Comparison of ENCODE assay signal across 11 cellular contexts in the genomic region with DNA sequence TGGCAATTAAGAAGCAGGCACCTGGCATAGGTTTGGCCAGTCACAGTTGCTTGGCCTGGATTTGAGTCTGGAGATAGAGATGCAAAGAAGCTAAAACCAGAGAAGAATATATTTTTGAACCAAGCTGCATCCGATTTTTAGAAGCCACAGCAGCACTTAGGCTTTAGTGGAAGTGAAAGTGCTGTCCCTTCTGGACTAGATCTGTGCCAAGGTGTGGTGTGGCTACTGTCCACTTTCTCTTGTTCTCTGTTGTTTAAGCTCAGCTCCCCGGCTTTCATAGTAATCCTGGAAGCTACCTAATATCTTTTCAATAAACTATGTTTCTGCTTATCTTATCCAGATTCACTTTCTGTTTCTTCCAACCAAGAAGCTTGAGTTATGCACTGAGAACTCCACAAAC.
DNase-seq lines count a peak whose midpoint lies in the region; ATAC-seq, FAIRE-seq and TF ChIP-seq lines count a peak whose summit lies in the region.
"Had no signal": no experiment of that assay in that cellular context is flagged by ENCODE, and none has a peak within 500 bp of the region (broad histone marks: within the 10 kb centered on the region; RNA-seq: fewer than 3 reads in every experiment).

No MANE protein-coding gene starts in this region.

- no peak overlapping the region for H2AFZ ChIP-seq in GM12878 (ENCODE audit: control insufficient read depth, low read depth, low read length)

- no peak overlapping the region for H3K27ac ChIP-seq in GM12878 (ENCODE audit: control insufficient read depth, insufficient read depth)

- H3K4me3 Mint-ChIP-seq in T-helper 1 cell treated with Interleukin-12 subunit alpha and Interleukin-12 subunit beta and Interleukin-4 antibody, amounts not matched to agents 30 μg/mL and 1 μg/mL, for 36 hours = peak overlapping the region; percentile 39
- peak overlapping the region; percentile 60 to 66 for H3K4me3 Mint-ChIP-seq in stimulated activated naive CD8-positive, alpha-beta T cell treated with anti-CD3 and anti-CD28 coated beads, Interleukin-15, amount 100 ng/mL, for 72 hours
- H3K4me3 Mint-ChIP-seq in activated T-helper 2 cell treated with anti-CD3 and anti-CD28 coated beads, Interferon-gamma antibody, Interleukin-2, Interleukin-4, amounts not matched to agents 10 μg/mL and 5 μg/mL and 100 μg/mL, durations not matched to agents 14 hours and 24 hours and 36 hours (ENCODE audit: low read depth) = no peak overlapping the region
- no peak overlapping the region for H3K4me3 Mint-ChIP-seq in activated CD4-positive, alpha-beta T cell treated with anti-CD3 and anti-CD28 coated beads for 36 hours
- H3K4me3 Mint-ChIP-seq: activated T-cell treated with anti-CD3 and anti-CD28 coated beads, Interleukin-2, amount 50 U/mL, for 4 hours had no signal

- ATAC-seq in HG03442 (IDR thresholded peaks at IDR 0.05; ENCODE audit: unreplicated experiment) (peak; percentile 37), GM12878 (peak; percentile 32; the same call in 2 of the 3 replicates), GM21528 (IDR thresholded peaks at IDR 0.05; ENCODE audit: low FRiP score, unreplicated experiment) (no peak)
- ATAC-seq in stimulated activated naive CD8-positive, alpha-beta T cell treated with anti-CD3 and anti-CD28 coated beads, Interleukin-15, amount 100 ng/mL, for 72 hours = peak; percentile 64
- no peak for ATAC-seq in activated CD4-positive, alpha-beta T cell treated with anti-CD3 and anti-CD28 coated beads for 36 hours

- no peak overlapping the region for H3K27ac Mint-ChIP-seq in T-helper 1 cell treated with Interleukin-12 subunit alpha and Interleukin-12 subunit beta and Interleukin-4 antibody, amounts not matched to agents 30 μg/mL and 1 μg/mL, for 36 hours
- peak overlapping the region in 1 of 2 donors; percentile 38 for H3K27ac Mint-ChIP-seq in stimulated activated naive CD8-positive, alpha-beta T cell treated with anti-CD3 and anti-CD28 coated beads, Interleukin-15, amount 100 ng/mL, for 72 hours
- H3K27ac Mint-ChIP-seq in activated T-helper 2 cell treated with anti-CD3 and anti-CD28 coated beads, Interferon-gamma antibody, Interleukin-2, Interleukin-4, amounts not matched to agents 10 μg/mL and 5 μg/mL and 100 μg/mL, durations not matched to agents 14 hours and 24 hours and 36 hours = no peak overlapping the region
- H3K27ac Mint-ChIP-seq in activated CD4-positive, alpha-beta T cell treated with anti-CD3 and anti-CD28 coated beads for 36 hours = no peak overlapping the region

- H3K27me3 ChIP-seq in GM12878 (replicated peaks in 1 of 2; ENCODE audit: control insufficient read depth in 2 of 2, insufficient read depth in 2 of 2, low read length in 1 of 2) = no peaks in the 10 kb centered on the region

- BruUV-seq in GM12878 (replicated peaks; lab: Mats Ljungman, UMichigan) = no TSS peak

- CTCF ChIA-PET in GM12878 (lab: Yijun Ruan, JAX) = interaction anchor here (0.5 to 1.2 kb wide), 3 partner anchors 14 to 61 kb away, joined by 3 to 5 read pairs (median 3); no protein-coding TSS in a partner anchor
- CTCF ChIA-PET in activated CD4-positive, alpha-beta T cell treated with anti-CD3 and anti-CD28 coated beads for 36 hours (lab: Charles Lee) = interaction anchor here (0.6 kb wide), 1 partner anchor 680 kb away, joined by 4 read pairs; no protein-coding TSS in a partner anchor

- SMC1A ChIA-PET in GM12878 (lab: Charles Lee; ENCODE audit: uncharacterized antibody, unreplicated experiment) = no interaction called here

- WGBS in GM12878 (ENCODE audit: insufficient coverage, insufficient replicate concordance, low lambda C conversion rate, missing lambda C conversion rate) = 3% methylated on average over 2 of the region's 2 CpGs

- no peaks in the 10 kb centered on the region for H4K20me1 ChIP-seq in GM12878 (ENCODE audit: control insufficient read depth, insufficient read depth)

- H3K36me3 ChIP-seq in GM12878 (ENCODE audit: control insufficient read depth in 2 of 2, insufficient read depth in 2 of 2, low read length in 1 of 2) = no peaks in the 10 kb centered on the region

- peaks cover 11% of the 10 kb centered on the region for H3K4me1 Mint-ChIP-seq in T-helper 1 cell treated with Interleukin-12 subunit alpha and Interleukin-12 subunit beta and Interleukin-4 antibody, amounts not matched to agents 30 μg/mL and 1 μg/mL, for 36 hours (ENCODE audit: low read depth)
- H3K4me1 Mint-ChIP-seq in stimulated activated naive CD8-positive, alpha-beta T cell treated with anti-CD3 and anti-CD28 coated beads, Interleukin-15, amount 100 ng/mL, for 72 hours = peaks cover 23% of the 10 kb centered on the region
- peaks cover 18% of the 10 kb centered on the region for H3K4me1 Mint-ChIP-seq in activated T-helper 2 cell treated with anti-CD3 and anti-CD28 coated beads, Interferon-gamma antibody, Interleukin-2, Interleukin-4, amounts not matched to agents 10 μg/mL and 5 μg/mL and 100 μg/mL, durations not matched to agents 14 hours and 24 hours and 36 hours (ENCODE audit: low read depth)
- peaks cover 10% of the 10 kb centered on the region for H3K4me1 Mint-ChIP-seq in activated CD4-positive, alpha-beta T cell treated with anti-CD3 and anti-CD28 coated beads for 36 hours

- FAIRE-seq in GM12878 (lab: Jason Lieb, UNC) = no peak

- in situ Hi-C loops in GM12878 (cut with MboI) = no loop called here

- no peak for DNase-seq in T-helper 1 cell
- DNase-seq in GM12878 (ENCODE audit: low read depth, low spot score) = no peak
- no peak for DNase-seq in stimulated activated naive CD8-positive, alpha-beta T cell treated with anti-CD3 and anti-CD28 coated beads, Interleukin-15, amount 100 ng/mL, for 72 hours
- DNase-seq in activated T-helper 2 cell treated with anti-CD3 and anti-CD28 coated beads, Interferon-gamma antibody, Interleukin-2, Interleukin-4, amounts not matched to agents 10 μg/mL and 5 μg/mL and 100 μg/mL, durations not matched to agents 14 hours and 24 hours and 36 hours (ENCODE audit: low spot score) = no peak
- DNase-seq in activated CD4-positive, alpha-beta T cell treated with anti-CD3 and anti-CD28 coated beads for 36 hours = no peak
- DNase-seq: activated T-cell treated with anti-CD3 and anti-CD28 coated beads, Interleukin-2, amount 50 U/mL, for 4 hours; NCI-H2171 treated with DMSO at 0.1 percent for 48 hours; occipital lobe had no signal

- H3K9me3 ChIP-seq in GM12878 (replicated peaks; ENCODE audit: control insufficient read depth, insufficient read depth, low read length) = no peaks in the 10 kb centered on the region

- peaks cover 54% of the 10 kb centered on the region for H3K27me3 Mint-ChIP-seq in T-helper 1 cell treated with Interleukin-12 subunit alpha and Interleukin-12 subunit beta and Interleukin-4 antibody, amounts not matched to agents 30 μg/mL and 1 μg/mL, for 36 hours (ENCODE audit: low read depth)
- peaks cover 50% of the 10 kb centered on the region for H3K27me3 Mint-ChIP-seq in stimulated activated naive CD8-positive, alpha-beta T cell treated with anti-CD3 and anti-CD28 coated beads, Interleukin-15, amount 100 ng/mL, for 72 hours
- peaks cover 58% of the 10 kb centered on the region for H3K27me3 Mint-ChIP-seq in activated T-helper 2 cell treated with anti-CD3 and anti-CD28 coated beads, Interferon-gamma antibody, Interleukin-2, Interleukin-4, amounts not matched to agents 10 μg/mL and 5 μg/mL and 100 μg/mL, durations not matched to agents 14 hours and 24 hours and 36 hours (ENCODE audit: low read depth)
- peaks cover 52% of the 10 kb centered on the region for H3K27me3 Mint-ChIP-seq in activated CD4-positive, alpha-beta T cell treated with anti-CD3 and anti-CD28 coated beads for 36 hours

- TF ChIP-seq RAD21 in GM12878 (IDR thresholded peaks at IDR 0.05; ENCODE audit: insufficient read depth, low read depth, low read length) = no peak

- no peak for TF ChIP-seq EP300 in GM12878 (IDR thresholded peaks at IDR 0.05; ENCODE audit: borderline replicate concordance in 1 of 2, control insufficient read depth in 1 of 2, low read depth in 2 of 2, low read length in 2 of 2)

- H3K4me2 ChIP-seq in GM12878 (ENCODE audit: control insufficient read depth, insufficient read depth) = no peak overlapping the region

- POLR2A ChIA-PET in GM12878 (lab: Charles Lee) = no interaction called here
- POLR2A ChIA-PET in activated CD4-positive, alpha-beta T cell treated with anti-CD3 and anti-CD28 coated beads for 36 hours (lab: Charles Lee) = interaction anchor here (0.6 kb wide), 1 partner anchor 627 kb away, joined by 3 read pairs; no protein-coding TSS in a partner anchor

- H3K4me3 ChIP-seq in GM12878 = no peak overlapping the region

- intact Hi-C loops in GM12878 (cut with micrococcal nuclease; ENCODE audit: unreplicated experiment) = no loop called here
- intact Hi-C loops in activated T-helper 2 cell treated with anti-CD3 and anti-CD28 coated beads, Interferon-gamma antibody, Interleukin-2, Interleukin-4, amounts not matched to agents 10 μg/mL and 5 μg/mL and 100 μg/mL, durations not matched to agents 14 hours and 24 hours and 36 hours (cut with micrococcal nuclease) = loop anchor here (1.0 kb wide), 1 partner anchor 9 kb away; no protein-coding TSS in a partner anchor
- intact Hi-C loops in activated CD4-positive, alpha-beta T cell treated with anti-CD3 and anti-CD28 coated beads for 36 hours (cut with DNase I, micrococcal nuclease) = loop anchor here (5.0 kb wide), 1 partner anchor 181 kb away; no protein-coding TSS in a partner anchor

- no peak for TF ChIP-seq POLR2A in GM12878 (IDR thresholded peaks at IDR 0.05; ENCODE audit: low read depth, low read length)

- RAD21 ChIA-PET in GM12878 (lab: Charles Lee; ENCODE audit: unreplicated experiment) = no interaction called here

- H3K9me3 Mint-ChIP-seq in T-helper 1 cell treated with Interleukin-12 subunit alpha and Interleukin-12 subunit beta and Interleukin-4 antibody, amounts not matched to agents 30 μg/mL and 1 μg/mL, for 36 hours = no peaks in the 10 kb centered on the region
- H3K9me3 Mint-ChIP-seq in stimulated activated naive CD8-positive, alpha-beta T cell treated with anti-CD3 and anti-CD28 coated beads, Interleukin-15, amount 100 ng/mL, for 72 hours = no peaks in the 10 kb centered on the region
- H3K9me3 Mint-ChIP-seq in activated T-helper 2 cell treated with anti-CD3 and anti-CD28 coated beads, Interferon-gamma antibody, Interleukin-2, Interleukin-4, amounts not matched to agents 10 μg/mL and 5 μg/mL and 100 μg/mL, durations not matched to agents 14 hours and 24 hours and 36 hours = peaks cover 6% of the 10 kb centered on the region
- H3K9me3 Mint-ChIP-seq in activated CD4-positive, alpha-beta T cell treated with anti-CD3 and anti-CD28 coated beads for 36 hours (ENCODE audit: low read depth) = no peaks in the 10 kb centered on the region
- H3K9me3 Mint-ChIP-seq: activated T-cell treated with anti-CD3 and anti-CD28 coated beads, Interleukin-2, amount 50 U/mL, for 4 hours had no signal

- H3K4me1 ChIP-seq in GM12878 (ENCODE audit: control insufficient read depth, insufficient read depth, low read length) = no peaks in the 10 kb centered on the region

- no peaks in the 10 kb centered on the region for H3K79me2 ChIP-seq in GM12878 (ENCODE audit: control insufficient read depth, insufficient read depth, low read length)

- no peaks in the 10 kb centered on the region for H3K36me3 Mint-ChIP-seq in T-helper 1 cell treated with Interleukin-12 subunit alpha and Interleukin-12 subunit beta and Interleukin-4 antibody, amounts not matched to agents 30 μg/mL and 1 μg/mL, for 36 hours (ENCODE audit: low read depth)
- H3K36me3 Mint-ChIP-seq in activated T-helper 2 cell treated with anti-CD3 and anti-CD28 coated beads, Interferon-gamma antibody, Interleukin-2, Interleukin-4, amounts not matched to agents 10 μg/mL and 5 μg/mL and 100 μg/mL, durations not matched to agents 14 hours and 24 hours and 36 hours (ENCODE audit: low read depth) = no peaks in the 10 kb centered on the region
- no peaks in the 10 kb centered on the region for H3K36me3 Mint-ChIP-seq in activated CD4-positive, alpha-beta T cell treated with anti-CD3 and anti-CD28 coated beads for 36 hours (ENCODE audit: low read depth)

- no peak for TF ChIP-seq CTCF in GM12878 (IDR thresholded peaks at IDR 0.05 in 2 of 3, conservative IDR thresholded peaks at IDR 0.05 in 1 of 3; ENCODE audit: control insufficient read depth in 2 of 3, extremely low read depth in 1 of 3, insufficient read depth in 1 of 3, low read depth in 3 of 3, low read length in 3 of 3)

- no peak overlapping the region for H3K9ac ChIP-seq in GM12878 (ENCODE audit: control insufficient read depth, insufficient read depth, low read length)

Comparison
In these comparisons a context has a peak if more than half of its experiments do, and no peak if none do; other contexts are left out.
1. H3K4me3 Mint-ChIP-seq: peak in T-helper 1 cell treated with Interleukin-12 subunit alpha and Interleukin-12 subunit beta and Interleukin-4 antibody, amounts not matched to agents 30 μg/mL and 1 μg/mL, for 36 hours (single experiment) and stimulated activated naive CD8-positive, alpha-beta T cell treated with anti-CD3 and anti-CD28 coated beads, Interleukin-15, amount 100 ng/mL, for 72 hours (2 of 2); none in activated T-helper 2 cell treated with anti-CD3 and anti-CD28 coated beads, Interferon-gamma antibody, Interleukin-2, Interleukin-4, amounts not matched to agents 10 μg/mL and 5 μg/mL and 100 μg/mL, durations not matched to agents 14 hours and 24 hours and 36 hours (single experiment) and activated CD4-positive, alpha-beta T cell treated with anti-CD3 and anti-CD28 coated beads for 36 hours (single experiment).
2. ATAC-seq: peak in HG03442 (single experiment), GM12878 (single experiment) and stimulated activated naive CD8-positive, alpha-beta T cell treated with anti-CD3 and anti-CD28 coated beads, Interleukin-15, amount 100 ng/mL, for 72 hours (single experiment); none in GM21528 (single experiment) and activated CD4-positive, alpha-beta T cell treated with anti-CD3 and anti-CD28 coated beads for 36 hours (single experiment).